Comparison of ENCODE assay signal across 1 cellular context in the genomic region with DNA sequence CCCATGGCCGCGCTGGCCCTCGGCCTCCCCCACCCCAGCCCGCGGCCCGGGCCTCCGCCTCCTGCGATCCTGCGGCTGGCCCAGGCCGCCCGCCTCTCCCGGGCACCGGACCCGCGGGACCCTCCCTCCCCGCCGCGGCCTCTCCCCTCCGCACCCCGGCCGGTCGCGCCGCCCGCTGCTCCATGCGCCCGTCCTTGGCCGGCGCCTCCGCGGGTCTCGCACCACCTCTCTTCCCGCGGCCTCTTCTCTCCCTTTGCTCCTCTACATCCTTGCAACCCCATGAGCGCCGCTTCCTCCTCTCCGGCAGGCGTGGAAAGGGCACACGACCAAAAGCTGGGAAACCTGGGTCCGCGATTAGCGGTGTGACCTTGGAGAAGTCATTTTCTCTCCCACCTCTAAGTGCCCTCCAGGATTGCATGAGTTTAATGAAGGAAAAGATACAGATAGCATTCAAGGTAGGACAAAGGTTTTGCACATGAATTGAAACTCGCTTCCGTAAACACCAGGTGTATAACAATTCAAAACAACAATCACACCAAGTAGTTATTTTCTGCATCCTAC.
TF ChIP-seq lines count a peak whose summit lies in the region.

No MANE protein-coding gene starts in this region.

TF ChIP-seq in HepG2, 621 proteins besides CTCF, POLR2A, EP300 and RAD21 (continued from another document and continues in another):
- TF ChIP-seq HNF1B (CRISPR knock-in tag; IDR thresholded peaks at IDR 0.05) (no peak), MIXL1 (CRISPR knock-in tag; IDR thresholded peaks at IDR 0.05) (no peak), WIZ (CRISPR knock-in tag; IDR thresholded peaks at IDR 0.05) (no peak), RBM39 (IDR thresholded peaks at IDR 0.05; ENCODE audit: low read depth, low read length, poor library complexity, severe bottlenecking) (no peak), KAT8 (CRISPR knock-in tag; IDR thresholded peaks at IDR 0.05) (no peak), PRMT3 (CRISPR knock-in tag; IDR thresholded peaks at IDR 0.05; ENCODE audit: borderline replicate concordance, low read depth) (no peak), NCOA5 (CRISPR knock-in tag; IDR thresholded peaks at IDR 0.05) (no peak), POLR2AphosphoS2 (IDR thresholded peaks at IDR 0.05; ENCODE audit: low read depth, low read length) (no peak), ZNF772 (CRISPR knock-in tag; IDR thresholded peaks at IDR 0.05) (no peak), PHF8 (CRISPR knock-in tag; IDR thresholded peaks at IDR 0.05) (peak; percentile 39), ZBTB25 (CRISPR knock-in tag; IDR thresholded peaks at IDR 0.05) (no peak), ARNTL (CRISPR knock-in tag; IDR thresholded peaks at IDR 0.05) (no peak), ZMYM4 (CRISPR knock-in tag; IDR thresholded peaks at IDR 0.05) (no peak), GZF1 (CRISPR knock-in tag; IDR thresholded peaks at IDR 0.05) (no peak), ZNF572 (CRISPR knock-in tag; IDR thresholded peaks at IDR 0.05) (no peak), ZNF296 (CRISPR knock-in tag; conservative IDR thresholded peaks at IDR 0.05) (no peak), SRY (CRISPR knock-in tag; IDR thresholded peaks at IDR 0.05) (no peak), FOXA1 (IDR thresholded peaks at IDR 0.05) (no peak), FOXA1 (CRISPR knock-in tag; IDR thresholded peaks at IDR 0.05) (no peak), SIX4 (CRISPR knock-in tag; IDR thresholded peaks at IDR 0.05) (no peak), CHD2 (IDR thresholded peaks at IDR 0.05; ENCODE audit: low read depth, low read length) (peak; percentile 72), PCBP2 (optimal IDR thresholded peaks at IDR 0.05; ENCODE audit: low read depth, low read length, poor library complexity, severe bottlenecking) (no peak), ZMAT3 (CRISPR knock-in tag; conservative IDR thresholded peaks at IDR 0.05) (no peak), SOX13 (IDR thresholded peaks at IDR 0.05) (no peak), SOX13 (CRISPR knock-in tag; conservative IDR thresholded peaks at IDR 0.05 in 1 of 2, IDR thresholded peaks at IDR 0.05 in 1 of 2) (no peak), ZFX (CRISPR knock-in tag; IDR thresholded peaks at IDR 0.05; ENCODE audit: low read depth) (peak; percentile 67; the same call in 1 of the 2 replicates), HDAC6 (IDR thresholded peaks at IDR 0.05; ENCODE audit: low read depth, low read length) (no peak), ZBTB26 (CRISPR knock-in tag; IDR thresholded peaks at IDR 0.05; ENCODE audit: borderline replicate concordance) (no peak), MLLT10 (CRISPR knock-in tag; IDR thresholded peaks at IDR 0.05) (no peak), EEA1 (CRISPR knock-in tag; IDR thresholded peaks at IDR 0.05; ENCODE audit: borderline replicate concordance) (no peak), ZNF770 (CRISPR knock-in tag; IDR thresholded peaks at IDR 0.05) (no peak), POGZ (CRISPR knock-in tag; IDR thresholded peaks at IDR 0.05) (0 out of 2 replicates have a peak, but pooled peaks have one; percentile 37), MED1 (CRISPR knock-in tag; IDR thresholded peaks at IDR 0.05) (no peak)
- TF ChIP-seq, protein P1, sequence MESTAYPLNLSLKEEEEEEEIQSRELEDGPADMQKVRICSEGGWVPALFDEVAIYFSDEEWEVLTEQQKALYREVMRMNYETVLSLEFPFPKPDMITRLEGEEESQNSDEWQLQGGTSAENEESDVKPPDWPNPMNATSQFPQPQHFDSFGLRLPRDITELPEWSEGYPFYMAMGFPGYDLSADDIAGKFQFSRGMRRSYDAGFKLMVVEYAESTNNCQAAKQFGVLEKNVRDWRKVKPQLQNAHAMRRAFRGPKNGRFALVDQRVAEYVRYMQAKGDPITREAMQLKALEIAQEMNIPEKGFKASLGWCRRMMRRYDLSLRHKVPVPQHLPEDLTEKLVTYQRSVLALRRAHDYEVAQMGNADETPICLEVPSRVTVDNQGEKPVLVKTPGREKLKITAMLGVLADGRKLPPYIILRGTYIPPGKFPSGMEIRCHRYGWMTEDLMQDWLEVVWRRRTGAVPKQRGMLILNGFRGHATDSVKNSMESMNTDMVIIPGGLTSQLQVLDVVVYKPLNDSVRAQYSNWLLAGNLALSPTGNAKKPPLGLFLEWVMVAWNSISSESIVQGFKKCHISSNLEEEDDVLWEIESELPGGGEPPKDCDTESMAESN (CRISPR knock-in tag; conservative IDR thresholded peaks at IDR 0.05), result no peak
- TF ChIP-seq, protein P2, sequence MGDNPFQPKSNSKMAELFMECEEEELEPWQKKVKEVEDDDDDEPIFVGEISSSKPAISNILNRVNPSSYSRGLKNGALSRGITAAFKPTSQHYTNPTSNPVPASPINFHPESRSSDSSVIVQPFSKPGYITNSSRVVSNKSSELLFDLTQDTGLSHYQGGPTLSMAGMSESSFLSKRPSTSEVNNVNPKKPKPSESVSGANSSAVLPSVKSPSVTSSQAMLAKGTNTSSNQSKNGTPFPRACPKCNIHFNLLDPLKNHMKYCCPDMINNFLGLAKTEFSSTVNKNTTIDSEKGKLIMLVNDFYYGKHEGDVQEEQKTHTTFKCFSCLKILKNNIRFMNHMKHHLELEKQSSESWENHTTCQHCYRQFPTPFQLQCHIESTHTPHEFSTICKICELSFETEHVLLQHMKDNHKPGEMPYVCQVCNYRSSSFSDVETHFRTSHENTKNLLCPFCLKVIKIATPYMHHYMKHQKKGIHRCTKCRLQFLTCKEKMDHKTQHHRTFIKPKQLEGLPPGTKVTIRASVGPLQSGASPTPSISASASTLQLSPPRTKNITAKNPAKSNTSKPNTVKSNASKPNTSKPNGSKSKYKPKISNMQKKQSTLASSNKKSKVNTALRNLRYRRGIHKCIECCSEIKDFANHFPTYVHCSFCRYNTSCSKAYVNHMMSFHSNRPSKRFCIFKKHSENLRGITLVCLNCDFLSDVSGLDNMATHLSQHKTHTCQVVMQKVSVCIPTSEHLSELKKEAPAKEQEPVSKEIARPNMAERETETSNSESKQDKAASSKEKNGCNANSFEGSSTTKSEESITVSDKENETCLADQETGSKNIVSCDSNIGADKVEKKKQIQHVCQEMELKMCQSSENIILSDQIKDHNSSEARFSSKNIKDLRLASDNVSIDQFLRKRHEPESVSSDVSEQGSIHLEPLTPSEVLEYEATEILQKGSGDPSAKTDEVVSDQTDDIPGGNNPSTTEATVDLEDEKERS (CRISPR knock-in tag; IDR thresholded peaks at IDR 0.05), result no peak
- TF ChIP-seq, protein P3, sequence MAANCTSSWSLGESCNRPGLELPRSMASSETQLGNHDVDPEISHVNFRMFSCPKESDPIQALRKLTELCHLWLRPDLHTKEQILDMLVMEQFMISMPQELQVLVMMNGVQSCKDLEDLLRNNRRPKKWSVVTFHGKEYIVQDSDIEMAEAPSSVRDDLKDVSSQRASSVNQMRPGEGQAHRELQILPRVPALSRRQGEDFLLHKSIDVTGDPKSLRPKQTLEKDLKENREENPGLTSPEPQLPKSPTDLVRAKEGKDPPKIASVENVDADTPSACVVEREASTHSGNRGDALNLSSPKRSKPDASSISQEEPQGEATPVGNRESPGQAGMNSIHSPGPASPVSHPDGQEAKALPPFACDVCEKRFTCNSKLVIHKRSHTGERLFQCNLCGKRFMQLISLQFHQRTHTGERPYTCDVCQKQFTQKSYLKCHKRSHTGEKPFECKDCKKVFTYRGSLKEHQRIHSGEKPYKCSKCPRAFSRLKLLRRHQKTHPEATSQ (CRISPR knock-in tag; IDR thresholded peaks at IDR 0.05; ENCODE audit: borderline replicate concordance), result no peak
- TF ChIP-seq, protein P4, sequence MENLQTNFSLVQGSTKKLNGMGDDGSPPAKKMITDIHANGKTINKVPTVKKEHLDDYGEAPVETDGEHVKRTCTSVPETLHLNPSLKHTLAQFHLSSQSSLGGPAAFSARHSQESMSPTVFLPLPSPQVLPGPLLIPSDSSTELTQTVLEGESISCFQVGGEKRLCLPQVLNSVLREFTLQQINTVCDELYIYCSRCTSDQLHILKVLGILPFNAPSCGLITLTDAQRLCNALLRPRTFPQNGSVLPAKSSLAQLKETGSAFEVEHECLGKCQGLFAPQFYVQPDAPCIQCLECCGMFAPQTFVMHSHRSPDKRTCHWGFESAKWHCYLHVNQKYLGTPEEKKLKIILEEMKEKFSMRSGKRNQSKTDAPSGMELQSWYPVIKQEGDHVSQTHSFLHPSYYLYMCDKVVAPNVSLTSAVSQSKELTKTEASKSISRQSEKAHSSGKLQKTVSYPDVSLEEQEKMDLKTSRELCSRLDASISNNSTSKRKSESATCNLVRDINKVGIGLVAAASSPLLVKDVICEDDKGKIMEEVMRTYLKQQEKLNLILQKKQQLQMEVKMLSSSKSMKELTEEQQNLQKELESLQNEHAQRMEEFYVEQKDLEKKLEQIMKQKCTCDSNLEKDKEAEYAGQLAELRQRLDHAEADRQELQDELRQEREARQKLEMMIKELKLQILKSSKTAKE (CRISPR knock-in tag; IDR thresholded peaks at IDR 0.05; ENCODE audit: borderline replicate concordance), result no peak
- TF ChIP-seq, protein P5, sequence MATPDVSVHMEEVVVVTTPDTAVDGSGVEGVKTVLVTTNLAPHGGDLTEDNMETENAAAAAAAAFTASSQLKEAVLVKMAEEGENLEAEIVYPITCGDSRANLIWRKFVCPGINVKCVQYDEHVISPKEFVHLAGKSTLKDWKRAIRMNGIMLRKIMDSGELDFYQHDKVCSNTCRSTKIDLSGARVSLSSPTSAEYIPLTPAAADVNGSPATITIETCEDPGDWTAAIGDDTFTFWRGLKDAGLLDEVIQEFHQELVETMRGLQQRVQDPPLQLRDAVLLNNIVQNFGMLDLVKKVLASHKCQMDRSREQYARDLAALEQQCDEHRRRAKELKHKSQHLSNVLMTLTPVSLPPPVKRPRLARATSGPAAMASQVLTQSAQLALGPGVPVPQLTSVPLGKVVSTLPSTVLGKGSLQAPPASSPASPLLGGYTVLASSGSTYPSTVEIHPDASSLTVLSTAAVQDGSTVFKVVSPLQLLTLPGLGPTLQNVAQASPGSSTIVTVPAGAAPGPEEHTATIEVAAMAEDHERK (CRISPR knock-in tag; IDR thresholded peaks at IDR 0.05; ENCODE audit: low read depth), result no peak
- TF ChIP-seq, protein P6, sequence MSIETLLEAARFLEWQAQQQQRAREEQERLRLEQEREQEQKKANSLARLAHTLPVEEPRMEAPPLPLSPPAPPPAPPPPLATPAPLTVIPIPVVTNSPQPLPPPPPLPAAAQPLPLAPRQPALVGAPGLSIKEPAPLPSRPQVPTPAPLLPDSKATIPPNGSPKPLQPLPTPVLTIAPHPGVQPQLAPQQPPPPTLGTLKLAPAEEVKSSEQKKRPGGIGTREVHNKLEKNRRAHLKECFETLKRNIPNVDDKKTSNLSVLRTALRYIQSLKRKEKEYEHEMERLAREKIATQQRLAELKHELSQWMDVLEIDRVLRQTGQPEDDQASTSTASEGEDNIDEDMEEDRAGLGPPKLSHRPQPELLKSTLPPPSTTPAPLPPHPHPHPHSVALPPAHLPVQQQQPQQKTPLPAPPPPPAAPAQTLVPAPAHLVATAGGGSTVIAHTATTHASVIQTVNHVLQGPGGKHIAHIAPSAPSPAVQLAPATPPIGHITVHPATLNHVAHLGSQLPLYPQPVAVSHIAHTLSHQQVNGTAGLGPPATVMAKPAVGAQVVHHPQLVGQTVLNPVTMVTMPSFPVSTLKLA (IDR thresholded peaks at IDR 0.05), result no peak
